In the genomic region with DNA sequence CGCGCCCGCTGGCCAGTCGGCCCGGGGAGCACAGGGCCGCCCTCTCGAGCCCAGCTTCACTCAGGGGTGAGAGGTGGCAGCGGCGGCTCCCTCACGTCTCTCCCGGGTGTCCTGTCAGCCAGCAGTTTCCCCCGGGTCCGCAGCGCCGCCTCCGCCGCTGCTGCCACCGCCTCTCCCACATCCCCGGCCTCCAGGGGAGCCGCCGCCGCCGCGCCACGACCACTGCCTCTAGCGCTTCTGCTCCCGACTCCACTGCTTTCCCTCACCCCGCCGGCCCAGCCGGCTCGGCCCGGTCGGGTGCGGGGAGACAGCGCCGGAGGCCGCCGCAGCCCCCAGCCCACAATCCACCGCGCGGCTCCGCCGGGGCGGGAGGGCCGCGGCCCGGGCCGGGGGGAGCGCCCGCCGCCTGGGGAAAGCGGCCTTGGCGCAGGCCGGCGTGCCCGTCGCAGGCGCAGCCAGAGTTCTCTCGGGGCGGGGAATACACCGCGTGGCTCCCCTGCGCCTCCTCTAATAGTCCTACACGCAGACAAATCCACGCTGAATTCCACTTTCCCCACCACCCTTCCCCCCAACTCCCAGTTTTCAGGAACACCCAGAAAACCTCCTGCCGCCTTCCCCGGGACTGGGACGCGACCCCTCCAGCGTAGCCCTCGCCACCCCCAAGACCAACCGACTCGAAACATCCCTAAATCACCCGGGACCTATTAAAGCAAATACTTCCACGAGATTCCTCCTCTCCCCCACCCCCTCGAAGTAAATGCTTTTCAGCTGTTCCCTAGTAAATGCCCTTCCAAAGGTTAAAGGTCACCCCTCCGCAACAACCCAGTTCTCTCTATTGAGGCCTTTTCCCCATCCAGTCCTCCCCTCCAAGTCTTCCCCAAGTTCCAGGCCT, we compare ENCODE assay signal across 1 cellular context.
TF ChIP-seq lines count a peak whose summit lies in the region.

A gene with protein sequence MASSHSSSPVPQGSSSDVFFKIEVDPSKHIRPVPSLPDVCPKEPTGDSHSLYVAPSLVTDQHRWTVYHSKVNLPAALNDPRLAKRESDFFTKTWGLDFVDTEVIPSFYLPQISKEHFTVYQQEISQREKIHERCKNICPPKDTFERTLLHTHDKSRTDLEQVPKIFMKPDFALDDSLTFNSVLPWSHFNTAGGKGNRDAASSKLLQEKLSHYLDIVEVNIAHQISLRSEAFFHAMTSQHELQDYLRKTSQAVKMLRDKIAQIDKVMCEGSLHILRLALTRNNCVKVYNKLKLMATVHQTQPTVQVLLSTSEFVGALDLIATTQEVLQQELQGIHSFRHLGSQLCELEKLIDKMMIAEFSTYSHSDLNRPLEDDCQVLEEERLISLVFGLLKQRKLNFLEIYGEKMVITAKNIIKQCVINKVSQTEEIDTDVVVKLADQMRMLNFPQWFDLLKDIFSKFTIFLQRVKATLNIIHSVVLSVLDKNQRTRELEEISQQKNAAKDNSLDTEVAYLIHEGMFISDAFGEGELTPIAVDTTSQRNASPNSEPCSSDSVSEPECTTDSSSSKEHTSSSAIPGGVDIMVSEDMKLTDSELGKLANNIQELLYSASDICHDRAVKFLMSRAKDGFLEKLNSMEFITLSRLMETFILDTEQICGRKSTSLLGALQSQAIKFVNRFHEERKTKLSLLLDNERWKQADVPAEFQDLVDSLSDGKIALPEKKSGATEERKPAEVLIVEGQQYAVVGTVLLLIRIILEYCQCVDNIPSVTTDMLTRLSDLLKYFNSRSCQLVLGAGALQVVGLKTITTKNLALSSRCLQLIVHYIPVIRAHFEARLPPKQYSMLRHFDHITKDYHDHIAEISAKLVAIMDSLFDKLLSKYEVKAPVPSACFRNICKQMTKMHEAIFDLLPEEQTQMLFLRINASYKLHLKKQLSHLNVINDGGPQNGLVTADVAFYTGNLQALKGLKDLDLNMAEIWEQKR (minus strand): TSS at position 346 of the 892 bp plus-strand sequence. CDS start 35,429 bp downstream, outside the sequence.

TF ChIP-seq in HepG2, 621 proteins besides CTCF, POLR2A, EP300 and RAD21 (continued from another document and continues in another):
- TF ChIP-seq NR2F2 (IDR thresholded peaks at IDR 0.05; ENCODE audit: borderline replicate concordance, low read depth): peak; percentile 77
- no peak; the same call in 1 of the 2 replicates for TF ChIP-seq ZNF160 (CRISPR knock-in tag; IDR thresholded peaks at IDR 0.05)
- peak; percentile 59; the same call in 1 of the 2 replicates for TF ChIP-seq ZBTB38 (CRISPR knock-in tag; IDR thresholded peaks at IDR 0.05)
- TF ChIP-seq, protein P1, sequence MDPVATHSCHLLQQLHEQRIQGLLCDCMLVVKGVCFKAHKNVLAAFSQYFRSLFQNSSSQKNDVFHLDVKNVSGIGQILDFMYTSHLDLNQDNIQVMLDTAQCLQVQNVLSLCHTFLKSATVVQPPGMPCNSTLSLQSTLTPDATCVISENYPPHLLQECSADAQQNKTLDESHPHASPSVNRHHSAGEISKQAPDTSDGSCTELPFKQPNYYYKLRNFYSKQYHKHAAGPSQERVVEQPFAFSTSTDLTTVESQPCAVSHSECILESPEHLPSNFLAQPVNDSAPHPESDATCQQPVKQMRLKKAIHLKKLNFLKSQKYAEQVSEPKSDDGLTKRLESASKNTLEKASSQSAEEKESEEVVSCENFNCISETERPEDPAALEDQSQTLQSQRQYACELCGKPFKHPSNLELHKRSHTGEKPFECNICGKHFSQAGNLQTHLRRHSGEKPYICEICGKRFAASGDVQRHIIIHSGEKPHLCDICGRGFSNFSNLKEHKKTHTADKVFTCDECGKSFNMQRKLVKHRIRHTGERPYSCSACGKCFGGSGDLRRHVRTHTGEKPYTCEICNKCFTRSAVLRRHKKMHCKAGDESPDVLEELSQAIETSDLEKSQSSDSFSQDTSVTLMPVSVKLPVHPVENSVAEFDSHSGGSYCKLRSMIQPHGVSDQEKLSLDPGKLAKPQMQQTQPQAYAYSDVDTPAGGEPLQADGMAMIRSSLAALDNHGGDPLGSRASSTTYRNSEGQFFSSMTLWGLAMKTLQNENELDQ (CRISPR knock-in tag; IDR thresholded peaks at IDR 0.05; ENCODE audit: borderline replicate concordance): no peak
- TF ChIP-seq, protein P2, sequence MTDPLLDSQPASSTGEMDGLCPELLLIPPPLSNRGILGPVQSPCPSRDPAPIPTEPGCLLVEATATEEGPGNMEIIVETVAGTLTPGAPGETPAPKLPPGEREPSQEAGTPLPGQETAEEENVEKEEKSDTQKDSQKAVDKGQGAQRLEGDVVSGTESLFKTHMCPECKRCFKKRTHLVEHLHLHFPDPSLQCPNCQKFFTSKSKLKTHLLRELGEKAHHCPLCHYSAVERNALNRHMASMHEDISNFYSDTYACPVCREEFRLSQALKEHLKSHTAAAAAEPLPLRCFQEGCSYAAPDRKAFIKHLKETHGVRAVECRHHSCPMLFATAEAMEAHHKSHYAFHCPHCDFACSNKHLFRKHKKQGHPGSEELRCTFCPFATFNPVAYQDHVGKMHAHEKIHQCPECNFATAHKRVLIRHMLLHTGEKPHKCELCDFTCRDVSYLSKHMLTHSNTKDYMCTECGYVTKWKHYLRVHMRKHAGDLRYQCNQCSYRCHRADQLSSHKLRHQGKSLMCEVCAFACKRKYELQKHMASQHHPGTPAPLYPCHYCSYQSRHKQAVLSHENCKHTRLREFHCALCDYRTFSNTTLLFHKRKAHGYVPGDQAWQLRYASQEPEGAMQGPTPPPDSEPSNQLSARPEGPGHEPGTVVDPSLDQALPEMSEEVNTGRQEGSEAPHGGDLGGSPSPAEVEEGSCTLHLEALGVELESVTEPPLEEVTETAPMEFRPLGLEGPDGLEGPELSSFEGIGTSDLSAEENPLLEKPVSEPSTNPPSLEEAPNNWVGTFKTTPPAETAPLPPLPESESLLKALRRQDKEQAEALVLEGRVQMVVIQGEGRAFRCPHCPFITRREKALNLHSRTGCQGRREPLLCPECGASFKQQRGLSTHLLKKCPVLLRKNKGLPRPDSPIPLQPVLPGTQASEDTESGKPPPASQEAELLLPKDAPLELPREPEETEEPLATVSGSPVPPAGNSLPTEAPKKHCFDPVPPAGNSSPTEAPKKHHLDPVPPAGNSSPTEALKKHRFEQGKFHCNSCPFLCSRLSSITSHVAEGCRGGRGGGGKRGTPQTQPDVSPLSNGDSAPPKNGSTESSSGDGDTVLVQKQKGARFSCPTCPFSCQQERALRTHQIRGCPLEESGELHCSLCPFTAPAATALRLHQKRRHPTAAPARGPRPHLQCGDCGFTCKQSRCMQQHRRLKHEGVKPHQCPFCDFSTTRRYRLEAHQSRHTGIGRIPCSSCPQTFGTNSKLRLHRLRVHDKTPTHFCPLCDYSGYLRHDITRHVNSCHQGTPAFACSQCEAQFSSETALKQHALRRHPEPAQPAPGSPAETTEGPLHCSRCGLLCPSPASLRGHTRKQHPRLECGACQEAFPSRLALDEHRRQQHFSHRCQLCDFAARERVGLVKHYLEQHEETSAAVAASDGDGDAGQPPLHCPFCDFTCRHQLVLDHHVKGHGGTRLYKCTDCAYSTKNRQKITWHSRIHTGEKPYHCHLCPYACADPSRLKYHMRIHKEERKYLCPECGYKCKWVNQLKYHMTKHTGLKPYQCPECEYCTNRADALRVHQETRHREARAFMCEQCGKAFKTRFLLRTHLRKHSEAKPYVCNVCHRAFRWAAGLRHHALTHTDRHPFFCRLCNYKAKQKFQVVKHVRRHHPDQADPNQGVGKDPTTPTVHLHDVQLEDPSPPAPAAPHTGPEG (CRISPR knock-in tag; IDR thresholded peaks at IDR 0.05): peak; percentile 48; the same call in 1 of the 2 replicates
- TF ChIP-seq ZNF644 (CRISPR knock-in tag; IDR thresholded peaks at IDR 0.05; ENCODE audit: low read depth): no peak
- TF ChIP-seq ZNF879 (CRISPR knock-in tag; IDR thresholded peaks at IDR 0.05): peak; percentile 62; the same call in 1 of the 2 replicates
- TF ChIP-seq, protein P3, sequence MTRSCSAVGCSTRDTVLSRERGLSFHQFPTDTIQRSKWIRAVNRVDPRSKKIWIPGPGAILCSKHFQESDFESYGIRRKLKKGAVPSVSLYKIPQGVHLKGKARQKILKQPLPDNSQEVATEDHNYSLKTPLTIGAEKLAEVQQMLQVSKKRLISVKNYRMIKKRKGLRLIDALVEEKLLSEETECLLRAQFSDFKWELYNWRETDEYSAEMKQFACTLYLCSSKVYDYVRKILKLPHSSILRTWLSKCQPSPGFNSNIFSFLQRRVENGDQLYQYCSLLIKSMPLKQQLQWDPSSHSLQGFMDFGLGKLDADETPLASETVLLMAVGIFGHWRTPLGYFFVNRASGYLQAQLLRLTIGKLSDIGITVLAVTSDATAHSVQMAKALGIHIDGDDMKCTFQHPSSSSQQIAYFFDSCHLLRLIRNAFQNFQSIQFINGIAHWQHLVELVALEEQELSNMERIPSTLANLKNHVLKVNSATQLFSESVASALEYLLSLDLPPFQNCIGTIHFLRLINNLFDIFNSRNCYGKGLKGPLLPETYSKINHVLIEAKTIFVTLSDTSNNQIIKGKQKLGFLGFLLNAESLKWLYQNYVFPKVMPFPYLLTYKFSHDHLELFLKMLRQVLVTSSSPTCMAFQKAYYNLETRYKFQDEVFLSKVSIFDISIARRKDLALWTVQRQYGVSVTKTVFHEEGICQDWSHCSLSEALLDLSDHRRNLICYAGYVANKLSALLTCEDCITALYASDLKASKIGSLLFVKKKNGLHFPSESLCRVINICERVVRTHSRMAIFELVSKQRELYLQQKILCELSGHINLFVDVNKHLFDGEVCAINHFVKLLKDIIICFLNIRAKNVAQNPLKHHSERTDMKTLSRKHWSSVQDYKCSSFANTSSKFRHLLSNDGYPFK (CRISPR knock-in tag; IDR thresholded peaks at IDR 0.05; ENCODE audit: borderline replicate concordance): no peak; the same call in 1 of the 2 replicates
- TF ChIP-seq ZNF878 (CRISPR knock-in tag; IDR thresholded peaks at IDR 0.05): no peak
- no peak for TF ChIP-seq AGO1 (IDR thresholded peaks at IDR 0.05; ENCODE audit: low read depth, low read length, poor library complexity, severe bottlenecking)
- TF ChIP-seq SP2 (CRISPR knock-in tag; IDR thresholded peaks at IDR 0.05): peak; percentile 49; the same call in 1 of the 2 replicates
- TF ChIP-seq, protein P4, sequence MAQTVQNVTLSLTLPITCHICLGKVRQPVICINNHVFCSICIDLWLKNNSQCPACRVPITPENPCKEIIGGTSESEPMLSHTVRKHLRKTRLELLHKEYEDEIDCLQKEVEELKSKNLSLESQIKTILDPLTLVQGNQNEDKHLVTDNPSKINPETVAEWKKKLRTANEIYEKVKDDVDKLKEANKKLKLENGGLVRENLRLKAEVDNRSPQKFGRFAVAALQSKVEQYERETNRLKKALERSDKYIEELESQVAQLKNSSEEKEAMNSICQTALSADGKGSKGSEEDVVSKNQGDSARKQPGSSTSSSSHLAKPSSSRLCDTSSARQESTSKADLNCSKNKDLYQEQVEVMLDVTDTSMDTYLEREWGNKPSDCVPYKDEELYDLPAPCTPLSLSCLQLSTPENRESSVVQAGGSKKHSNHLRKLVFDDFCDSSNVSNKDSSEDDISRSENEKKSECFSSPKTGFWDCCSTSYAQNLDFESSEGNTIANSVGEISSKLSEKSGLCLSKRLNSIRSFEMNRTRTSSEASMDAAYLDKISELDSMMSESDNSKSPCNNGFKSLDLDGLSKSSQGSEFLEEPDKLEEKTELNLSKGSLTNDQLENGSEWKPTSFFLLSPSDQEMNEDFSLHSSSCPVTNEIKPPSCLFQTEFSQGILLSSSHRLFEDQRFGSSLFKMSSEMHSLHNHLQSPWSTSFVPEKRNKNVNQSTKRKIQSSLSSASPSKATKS (CRISPR knock-in tag; IDR thresholded peaks at IDR 0.05): no peak
- TF ChIP-seq SSRP1 (CRISPR knock-in tag; IDR thresholded peaks at IDR 0.05): no peak
- TF ChIP-seq SOX6 (IDR thresholded peaks at IDR 0.05): no peak
- peak; percentile 43; the same call in 1 of the 2 replicates for TF ChIP-seq SOX6 (CRISPR knock-in tag; IDR thresholded peaks at IDR 0.05)
- peak; percentile 92 for TF ChIP-seq PHF8 (CRISPR knock-in tag; IDR thresholded peaks at IDR 0.05)
- TF ChIP-seq ASH2L (IDR thresholded peaks at IDR 0.05; ENCODE audit: insufficient read length, low read depth, low read length): peak; percentile 97
- TF ChIP-seq ZNF616 (CRISPR knock-in tag; IDR thresholded peaks at IDR 0.05; ENCODE audit: low read depth): 0 out of 2 replicates have a peak, but pooled peaks have one; percentile 44
- TF ChIP-seq FOXA1 (IDR thresholded peaks at IDR 0.05): no peak
- peak; percentile 12; the same call in 1 of the 2 replicates for TF ChIP-seq FOXA1 (CRISPR knock-in tag; IDR thresholded peaks at IDR 0.05)
- no peak for TF ChIP-seq KAT8 (CRISPR knock-in tag; IDR thresholded peaks at IDR 0.05)
